Comparison of ENCODE assay signal across 8 cellular contexts in genomic region chr11:5380740-5381342, GRCh38. TPM values are rescaled to one million over a fixed set of nuclear protein-coding genes. Genes with fewer than 3 reads are reported as not detected.
A peak's percentile ranks its signal among the peaks of the same experiment; 100 is the strongest.
DNase-seq lines count a peak whose midpoint lies in the region; ATAC-seq lines count a peak whose summit lies in the region.

No MANE protein-coding gene starts in this region.

- no peak overlapping the region for H3K27ac Mint-ChIP-seq in activated CD8-positive, alpha-beta memory T cell treated with anti-CD3 and anti-CD28 coated beads, Interleukin-2, amount 10 ng/mL, durations not matched to agents 7 days and 5 days

- ATAC-seq in GM18508 (IDR thresholded peaks at IDR 0.05; ENCODE audit: insufficient read depth, unreplicated experiment) (peak; percentile 89), HG02943 (IDR thresholded peaks at IDR 0.05; ENCODE audit: low read depth, unreplicated experiment) (peak; percentile 96)
- ATAC-seq in activated CD8-positive, alpha-beta memory T cell treated with anti-CD3 and anti-CD28 coated beads, Interleukin-2, amount 10 ng/mL, durations not matched to agents 7 days and 5 days: no peak

- peaks cover 2% of the 10 kb centered on the region for H3K27me3 Mint-ChIP-seq in activated CD8-positive, alpha-beta memory T cell treated with anti-CD3 and anti-CD28 coated beads, Interleukin-2, amount 10 ng/mL, durations not matched to agents 7 days and 5 days

- H3K9me3 Mint-ChIP-seq in activated CD8-positive, alpha-beta memory T cell treated with anti-CD3 and anti-CD28 coated beads, Interleukin-2, amount 10 ng/mL, durations not matched to agents 7 days and 5 days (ENCODE audit: low read depth): no peaks in the 10 kb centered on the region

- no peaks in the 10 kb centered on the region for H3K36me3 Mint-ChIP-seq in activated CD8-positive, alpha-beta memory T cell treated with anti-CD3 and anti-CD28 coated beads, Interleukin-2, amount 10 ng/mL, durations not matched to agents 7 days and 5 days

- no peak overlapping the region for H3K4me3 Mint-ChIP-seq in activated CD8-positive, alpha-beta memory T cell treated with anti-CD3 and anti-CD28 coated beads, Interleukin-2, amount 10 ng/mL, durations not matched to agents 7 days and 5 days

- no peaks in the 10 kb centered on the region for H3K4me1 Mint-ChIP-seq in activated CD8-positive, alpha-beta memory T cell treated with anti-CD3 and anti-CD28 coated beads, Interleukin-2, amount 10 ng/mL, durations not matched to agents 7 days and 5 days

- CTCF ChIA-PET in activated CD8-positive, alpha-beta memory T cell treated with anti-CD3 and anti-CD28 coated beads, Interleukin-2, amount 10 ng/mL, durations not matched to agents 7 days and 5 days (lab: Charles Lee): interaction anchor here (1.1 to 1.3 kb wide), 2 partner anchors 754 to 1193 kb away, joined by 3 to 4 read pairs; no protein-coding TSS in a partner anchor

- DNase-seq in CD1c-positive myeloid dendritic cell (ENCODE audit: extremely low spot score) (peak; percentile 55), NCI-H2029 treated with DMSO at 0.1 percent for 48 hours (lab: John Stamatoyannopoulos, UW) (peak; percentile 34), globus pallidus (ENCODE audit: low spot score) (peak; percentile 22), putamen (ENCODE audit: low spot score) (peak; percentile 11), posterior vena cava (ENCODE audit: low spot score) (no peak)
- DNase-seq in activated CD8-positive, alpha-beta memory T cell treated with anti-CD3 and anti-CD28 coated beads, Interleukin-2, amount 10 ng/mL, durations not matched to agents 7 days and 5 days: peak; percentile 43

- intact Hi-C loops in posterior vena cava (cut with DNase I): no loop called here

RNA-seq across cellular contexts. Expression of gene OR51M1, which starts 2.8 kb away (rescaled TPM):
- not detected for total RNA-seq in activated CD8-positive, alpha-beta memory T cell treated with anti-CD3 and anti-CD28 coated beads, Interleukin-2, amount 10 ng/mL, durations not matched to agents 7 days and 5 days
- not detected for total RNA-seq in posterior vena cava

RNA-seq across cellular contexts. Expression of gene OR51B6, which starts 29.5 kb away (rescaled TPM):
- total RNA-seq in activated CD8-positive, alpha-beta memory T cell treated with anti-CD3 and anti-CD28 coated beads, Interleukin-2, amount 10 ng/mL, durations not matched to agents 7 days and 5 days: not detected
- not detected for total RNA-seq in posterior vena cava

RNA-seq across cellular contexts. Expression of gene OR51B5, which starts 37.5 kb away (rescaled TPM):
- under 1 TPM in 1 of 2 experiments, not detected in 1; 0.47 TPM for total RNA-seq in activated CD8-positive, alpha-beta memory T cell treated with anti-CD3 and anti-CD28 coated beads, Interleukin-2, amount 10 ng/mL, durations not matched to agents 7 days and 5 days
- total RNA-seq in posterior vena cava: under 1 TPM; 0.29 to 0.51 TPM

RNA-seq across cellular contexts. Expression of gene OR51Q1, which starts 41.1 kb away (rescaled TPM):
- total RNA-seq in activated CD8-positive, alpha-beta memory T cell treated with anti-CD3 and anti-CD28 coated beads, Interleukin-2, amount 10 ng/mL, durations not matched to agents 7 days and 5 days: not detected
- total RNA-seq in posterior vena cava: not detected

RNA-seq across cellular contexts. Expression of gene OR51B2, which starts 56.7 kb away (rescaled TPM):
- total RNA-seq in activated CD8-positive, alpha-beta memory T cell treated with anti-CD3 and anti-CD28 coated beads, Interleukin-2, amount 10 ng/mL, durations not matched to agents 7 days and 5 days: not detected
- total RNA-seq in posterior vena cava: not detected
